Comparison of ENCODE assay signal across 33 cellular contexts in genomic region chr2:79640001-79640400, GRCh38.
"Had no signal": no experiment of that assay in that cellular context is flagged by ENCODE, and none has a peak within 500 bp of the region (broad histone marks: within the 10 kb centered on the region; RNA-seq: fewer than 3 reads in every experiment).

No MANE protein-coding gene starts in this region.

- H3K4me3 Mint-ChIP-seq: activated CD4-positive, alpha-beta T cell treated with anti-CD3 and anti-CD28 coated beads for 36 hours; activated CD8-positive, alpha-beta memory T cell treated with anti-CD3 and anti-CD28 coated beads, Interleukin-2, amount 10 ng/mL, durations not matched to agents 7 days and 5 days; activated CD8-positive, alpha-beta T cell treated with anti-CD3 and anti-CD28 coated beads, Interleukin-2, amount 10 ng/mL, durations not matched to agents 7 days and 5 days; activated naive CD4-positive, alpha-beta T cell treated with anti-CD3 and anti-CD28 coated beads, Interleukin-2, amount 50 U/mL, for 24 hours; central memory CD8-positive, alpha-beta T cell; nephron; stimulated activated effector memory CD8-positive, alpha-beta T cell treated with anti-CD3 and anti-CD28 coated beads, Interleukin-12 subunit alpha, Interleukin-12 subunit beta, amount 100 ng/mL, for 72 hours; stimulated activated naive CD8-positive, alpha-beta T cell treated with anti-CD3 and anti-CD28 coated beads, Interleukin-15, Interleukin-2, amounts not matched to agents 100 ng/mL and 50 ng/mL, for 24 hours; T-helper 2 cell treated with Interferon-gamma antibody and Interleukin-4, amounts not matched to agents 5 μg/mL and 100 μg/mL, for 36 hours had no signal

- H3K9me3 ChIP-seq: breast epithelium, esophagus squamous epithelium, ovary, prostate gland, thoracic aorta had no signal

- H3K27ac ChIP-seq: breast epithelium, epithelial cell of prostate, esophagus squamous epithelium, ovary, prostate gland, skin epidermis, thoracic aorta had no signal

- H3K27me3 ChIP-seq: breast epithelium, esophagus squamous epithelium, ovary had no signal

- H3K36me3 ChIP-seq: breast epithelium, esophagus squamous epithelium, ovary, prostate gland, thoracic aorta had no signal

- FAIRE-seq: colon, endometrium, keratinocyte, urothelium cell line had no signal

- ATAC-seq: activated CD4-positive, alpha-beta T cell treated with anti-CD3 and anti-CD28 coated beads for 36 hours; activated CD8-positive, alpha-beta memory T cell treated with anti-CD3 and anti-CD28 coated beads, Interleukin-2, amount 10 ng/mL, durations not matched to agents 7 days and 5 days; activated CD8-positive, alpha-beta T cell treated with anti-CD3 and anti-CD28 coated beads, Interleukin-2, amount 10 ng/mL, durations not matched to agents 7 days and 5 days; left cardiac atrium; left ventricle myocardium superior; sciatic nerve; stimulated activated effector memory CD8-positive, alpha-beta T cell treated with anti-CD3 and anti-CD28 coated beads, Interleukin-12 subunit alpha, Interleukin-12 subunit beta, amount 100 ng/mL, for 72 hours had no signal

- H3K4me1 ChIP-seq: breast epithelium, esophagus squamous epithelium, prostate gland had no signal

- H3K27me3 Mint-ChIP-seq: activated CD4-positive, alpha-beta T cell treated with anti-CD3 and anti-CD28 coated beads for 36 hours; activated CD8-positive, alpha-beta memory T cell treated with anti-CD3 and anti-CD28 coated beads, Interleukin-2, amount 10 ng/mL, durations not matched to agents 7 days and 5 days; activated naive CD4-positive, alpha-beta T cell treated with anti-CD3 and anti-CD28 coated beads, Interleukin-2, amount 50 U/mL, for 24 hours; central memory CD8-positive, alpha-beta T cell; stimulated activated naive CD8-positive, alpha-beta T cell treated with anti-CD3 and anti-CD28 coated beads, Interleukin-15, Interleukin-2, amounts not matched to agents 100 ng/mL and 50 ng/mL, for 24 hours had no signal

- H3K36me3 Mint-ChIP-seq: activated CD8-positive, alpha-beta memory T cell treated with anti-CD3 and anti-CD28 coated beads, Interleukin-2, amount 10 ng/mL, durations not matched to agents 7 days and 5 days; activated naive CD4-positive, alpha-beta T cell treated with anti-CD3 and anti-CD28 coated beads, Interleukin-2, amount 50 U/mL, for 24 hours; stimulated activated effector memory CD8-positive, alpha-beta T cell treated with anti-CD3 and anti-CD28 coated beads, Interleukin-12 subunit alpha, Interleukin-12 subunit beta, amount 100 ng/mL, for 72 hours had no signal

- H3K4me3 ChIP-seq: breast epithelium, esophagus squamous epithelium, ovary, prostate gland, skin epidermis, thoracic aorta had no signal

- H3K9me3 Mint-ChIP-seq: nephron had no signal

- H3K4me1 Mint-ChIP-seq: activated CD4-positive, alpha-beta T cell treated with anti-CD3 and anti-CD28 coated beads for 36 hours; activated CD8-positive, alpha-beta memory T cell treated with anti-CD3 and anti-CD28 coated beads, Interleukin-2, amount 10 ng/mL, durations not matched to agents 7 days and 5 days; activated naive CD4-positive, alpha-beta T cell treated with anti-CD3 and anti-CD28 coated beads, Interleukin-2, amount 50 U/mL, for 24 hours; central memory CD8-positive, alpha-beta T cell; nephron; stimulated activated effector memory CD8-positive, alpha-beta T cell treated with anti-CD3 and anti-CD28 coated beads, Interleukin-12 subunit alpha, Interleukin-12 subunit beta, amount 100 ng/mL, for 72 hours had no signal

- DNase-seq: activated CD4-positive, alpha-beta T cell treated with anti-CD3 and anti-CD28 coated beads for 36 hours; activated CD4-positive, CD25-positive, alpha-beta regulatory T cell; activated CD8-positive, alpha-beta memory T cell treated with anti-CD3 and anti-CD28 coated beads, Interleukin-2, amount 10 ng/mL, durations not matched to agents 7 days and 5 days; activated CD8-positive, alpha-beta T cell treated with anti-CD3 and anti-CD28 coated beads, Interleukin-2, amount 10 ng/mL, durations not matched to agents 7 days and 5 days; activated T-cell treated with anti-CD3 and anti-CD28 coated beads, Interleukin-2, amount 50 U/mL, for 48 hours; dermis blood vessel endothelial cell; effector CD4-positive, alpha-beta T cell; esophagus squamous epithelium; foreskin melanocyte; left cardiac atrium; left ventricle myocardium superior; ovary; retina; stimulated activated CD4-positive, alpha-beta T cell treated with anti-CD3 and anti-CD28 coated beads, Interleukin-12 subunit alpha, Interleukin-12 subunit beta, amount 100 ng/mL, for 4 hours; stimulated activated CD4-positive, alpha-beta T cell treated with anti-CD3 and anti-CD28 coated beads, Interleukin-4, amount 100 ng/mL, for 24 hours; trophoblast cell had no signal

- H3K27ac Mint-ChIP-seq: activated CD4-positive, alpha-beta T cell treated with anti-CD3 and anti-CD28 coated beads for 36 hours; activated CD8-positive, alpha-beta memory T cell treated with anti-CD3 and anti-CD28 coated beads, Interleukin-2, amount 10 ng/mL, durations not matched to agents 7 days and 5 days; activated CD8-positive, alpha-beta T cell treated with anti-CD3 and anti-CD28 coated beads, Interleukin-2, amount 10 ng/mL, durations not matched to agents 7 days and 5 days; activated naive CD4-positive, alpha-beta T cell treated with anti-CD3 and anti-CD28 coated beads, Interleukin-2, amount 50 U/mL, for 24 hours; activated T-helper 2 cell treated with anti-CD3 and anti-CD28 coated beads, Interferon-gamma antibody, Interleukin-2, Interleukin-4, amounts not matched to agents 10 μg/mL and 5 μg/mL and 100 μg/mL, durations not matched to agents 14 hours and 24 hours and 36 hours; nephron; stimulated activated effector memory CD8-positive, alpha-beta T cell treated with anti-CD3 and anti-CD28 coated beads, Interleukin-12 subunit alpha, Interleukin-12 subunit beta, amount 100 ng/mL, for 72 hours; stimulated activated naive CD8-positive, alpha-beta T cell treated with anti-CD3 and anti-CD28 coated beads, Interleukin-15, Interleukin-2, amounts not matched to agents 100 ng/mL and 50 ng/mL, for 24 hours; T-helper 2 cell treated with Interferon-gamma antibody and Interleukin-4, amounts not matched to agents 5 μg/mL and 100 μg/mL, for 36 hours had no signal
